Comparison of ENCODE assay signal across 8 cellular contexts in the genomic region with DNA sequence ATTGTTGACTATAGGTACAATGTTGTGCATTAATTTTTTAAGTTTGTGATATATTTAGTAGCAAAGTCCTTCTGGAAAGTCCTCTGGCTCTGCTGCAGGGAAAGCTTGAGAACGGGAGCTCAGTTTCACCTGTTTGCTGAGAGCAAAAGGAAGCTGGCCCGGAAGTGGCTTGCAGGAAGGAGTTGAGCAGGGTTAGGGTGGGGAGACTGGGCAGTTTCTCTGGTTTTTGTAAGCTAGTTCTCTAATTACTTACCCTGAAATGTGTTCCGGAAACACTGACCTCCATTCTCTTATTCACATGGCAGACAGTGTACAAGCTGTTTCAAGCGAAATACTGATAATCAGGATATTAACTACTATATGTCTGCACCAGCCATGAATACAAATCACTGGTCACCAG. TPM values are rescaled to one million over a fixed set of nuclear protein-coding genes. Genes with fewer than 3 reads are reported as not detected.
DNase-seq lines count a peak whose midpoint lies in the region; ATAC-seq lines count a peak whose summit lies in the region.

No MANE protein-coding gene starts in this region.

- H3K36me3 ChIP-seq in naive thymus-derived CD4-positive, alpha-beta T cell (ENCODE audit: control insufficient read depth in 2 of 3, insufficient read depth in 3 of 3, low read length in 3 of 3): peaks cover 0 to 13% (median 0%) of the 10 kb centered on the region in 3 experiments

- peaks cover 69% of the 10 kb centered on the region for H3K36me3 Mint-ChIP-seq in activated CD8-positive, alpha-beta memory T cell treated with anti-CD3 and anti-CD28 coated beads, Interleukin-2, amount 10 ng/mL, durations not matched to agents 7 days and 5 days
- peaks cover 70% of the 10 kb centered on the region for H3K36me3 Mint-ChIP-seq in activated CD8-positive, alpha-beta T cell treated with anti-CD3 and anti-CD28 coated beads, Interleukin-2, amount 10 ng/mL, durations not matched to agents 7 days and 5 days (ENCODE audit: low read depth)
- peaks cover 0 to 29% (median 8%) of the 10 kb centered on the region in 5 donors for H3K36me3 Mint-ChIP-seq in naive thymus-derived CD4-positive, alpha-beta T cell

- H3K27ac ChIP-seq in naive thymus-derived CD4-positive, alpha-beta T cell (ENCODE audit: low read depth, low read length): no peak overlapping the region

- H3K27me3 Mint-ChIP-seq in activated CD8-positive, alpha-beta memory T cell treated with anti-CD3 and anti-CD28 coated beads, Interleukin-2, amount 10 ng/mL, durations not matched to agents 7 days and 5 days: no peaks in the 10 kb centered on the region
- H3K27me3 Mint-ChIP-seq in activated CD8-positive, alpha-beta T cell treated with anti-CD3 and anti-CD28 coated beads, Interleukin-2, amount 10 ng/mL, durations not matched to agents 7 days and 5 days (ENCODE audit: low read depth): no peaks in the 10 kb centered on the region
- no peaks in the 10 kb centered on the region for H3K27me3 Mint-ChIP-seq in naive thymus-derived CD4-positive, alpha-beta T cell

- peak overlapping the region; percentile 61 for H3K4me3 Mint-ChIP-seq in activated CD8-positive, alpha-beta memory T cell treated with anti-CD3 and anti-CD28 coated beads, Interleukin-2, amount 10 ng/mL, durations not matched to agents 7 days and 5 days
- H3K4me3 Mint-ChIP-seq in activated CD8-positive, alpha-beta T cell treated with anti-CD3 and anti-CD28 coated beads, Interleukin-2, amount 10 ng/mL, durations not matched to agents 7 days and 5 days: peak overlapping the region; percentile 73
- H3K4me3 Mint-ChIP-seq in naive thymus-derived CD4-positive, alpha-beta T cell: peak overlapping the region; percentile 58 to 78 (median 72)

- ATAC-seq in activated CD8-positive, alpha-beta memory T cell treated with anti-CD3 and anti-CD28 coated beads, Interleukin-2, amount 10 ng/mL, durations not matched to agents 7 days and 5 days: peak; percentile 81
- ATAC-seq in HG03103 (IDR thresholded peaks at IDR 0.05; ENCODE audit: low read depth, unreplicated experiment): peak; percentile 79
- peak; percentile 82 for ATAC-seq in activated CD8-positive, alpha-beta T cell treated with anti-CD3 and anti-CD28 coated beads, Interleukin-2, amount 10 ng/mL, durations not matched to agents 7 days and 5 days
- peak; percentile 74 for ATAC-seq in naive thymus-derived CD4-positive, alpha-beta T cell

- intact Hi-C loops in naive thymus-derived CD4-positive, alpha-beta T cell (cut with micrococcal nuclease): loop anchor here (2.0 to 5.0 kb wide), 3 partner anchors 19 to 46 kb away; no protein-coding TSS in a partner anchor

- H3K27ac Mint-ChIP-seq in activated CD8-positive, alpha-beta memory T cell treated with anti-CD3 and anti-CD28 coated beads, Interleukin-2, amount 10 ng/mL, durations not matched to agents 7 days and 5 days: peak overlapping the region; percentile 90
- H3K27ac Mint-ChIP-seq in activated CD8-positive, alpha-beta T cell treated with anti-CD3 and anti-CD28 coated beads, Interleukin-2, amount 10 ng/mL, durations not matched to agents 7 days and 5 days: peak overlapping the region; percentile 89
- H3K27ac Mint-ChIP-seq in naive thymus-derived CD4-positive, alpha-beta T cell: peak overlapping the region; percentile 11 to 85 (median 53)

- DNase-seq in activated CD8-positive, alpha-beta memory T cell treated with anti-CD3 and anti-CD28 coated beads, Interleukin-2, amount 10 ng/mL, durations not matched to agents 7 days and 5 days: peak; percentile 83
- no peak for DNase-seq in activated CD8-positive, alpha-beta memory T cell treated with anti-CD3 and anti-CD28 coated beads for 24 hours
- DNase-seq in activated CD8-positive, alpha-beta T cell treated with anti-CD3 and anti-CD28 coated beads, Interleukin-2, amount 10 ng/mL, durations not matched to agents 7 days and 5 days: peak; percentile 73
- DNase-seq in naive thymus-derived CD4-positive, alpha-beta T cell: peak in 5 of 9 donors; percentile 11 to 22 (median 16)
- DNase-seq in DMS 273 treated with DMSO at 0.1 percent for 48 hours (lab: John Stamatoyannopoulos, UW) (no peak), DMS79 treated with DMSO at 0.1 percent for 48 hours (lab: John Stamatoyannopoulos, UW) (no peak), SK-N-DZ (ENCODE audit: low spot score) (no peak)

- POLR2A ChIA-PET in activated CD8-positive, alpha-beta T cell treated with anti-CD3 and anti-CD28 coated beads, Interleukin-2, amount 10 ng/mL, durations not matched to agents 7 days and 5 days (lab: Charles Lee): interaction anchor here (0.6 to 2.1 kb wide), 6 partner anchors 19 to 120 kb away, joined by 3 to 15 read pairs (median 6); no protein-coding TSS in a partner anchor
- POLR2A ChIA-PET in naive thymus-derived CD4-positive, alpha-beta T cell (lab: Charles Lee): interaction anchor here (1.0 to 2.6 kb wide), 4 partner anchors 19 to 77 kb away, joined by 3 to 14 read pairs (median 3); no protein-coding TSS in a partner anchor

- H3K9me3 Mint-ChIP-seq in activated CD8-positive, alpha-beta memory T cell treated with anti-CD3 and anti-CD28 coated beads, Interleukin-2, amount 10 ng/mL, durations not matched to agents 7 days and 5 days (ENCODE audit: low read depth): no peaks in the 10 kb centered on the region
- no peaks in the 10 kb centered on the region for H3K9me3 Mint-ChIP-seq in activated CD8-positive, alpha-beta T cell treated with anti-CD3 and anti-CD28 coated beads, Interleukin-2, amount 10 ng/mL, durations not matched to agents 7 days and 5 days (ENCODE audit: insufficient read depth)
- peaks cover 0 to 1% (median 0%) of the 10 kb centered on the region in 11 donors for H3K9me3 Mint-ChIP-seq in naive thymus-derived CD4-positive, alpha-beta T cell

- CTCF ChIA-PET in activated CD8-positive, alpha-beta memory T cell treated with anti-CD3 and anti-CD28 coated beads, Interleukin-2, amount 10 ng/mL, durations not matched to agents 7 days and 5 days (lab: Charles Lee): interaction anchor here (0.8 to 2.2 kb wide), 13 partner anchors 9 to 135 kb away, joined by 3 to 25 read pairs (median 5); a partner anchor contains a TSS
- CTCF ChIA-PET in activated CD8-positive, alpha-beta T cell treated with anti-CD3 and anti-CD28 coated beads, Interleukin-2, amount 10 ng/mL, durations not matched to agents 7 days and 5 days (lab: Charles Lee): interaction anchor here (0.6 to 2.1 kb wide), 12 partner anchors 19 to 184 kb away, joined by 3 to 17 read pairs (median 4); no protein-coding TSS in a partner anchor
- CTCF ChIA-PET in naive thymus-derived CD4-positive, alpha-beta T cell (lab: Charles Lee): no interaction called here

- peaks cover 18 to 26% of the 10 kb centered on the region in 2 donors for H3K4me1 ChIP-seq in naive thymus-derived CD4-positive, alpha-beta T cell (ENCODE audit: control insufficient read depth in 2 of 2, insufficient read depth in 2 of 2, low read length in 2 of 2)

- H3K27me3 ChIP-seq in naive thymus-derived CD4-positive, alpha-beta T cell (ENCODE audit: control insufficient read depth in 2 of 2, insufficient read depth in 2 of 2, low read length in 2 of 2): no peaks in the 10 kb centered on the region

- H3K4me1 Mint-ChIP-seq in activated CD8-positive, alpha-beta memory T cell treated with anti-CD3 and anti-CD28 coated beads, Interleukin-2, amount 10 ng/mL, durations not matched to agents 7 days and 5 days: peaks cover 48% of the 10 kb centered on the region
- peaks cover 51% of the 10 kb centered on the region for H3K4me1 Mint-ChIP-seq in activated CD8-positive, alpha-beta T cell treated with anti-CD3 and anti-CD28 coated beads, Interleukin-2, amount 10 ng/mL, durations not matched to agents 7 days and 5 days (ENCODE audit: low read depth)
- H3K4me1 Mint-ChIP-seq in naive thymus-derived CD4-positive, alpha-beta T cell: peaks cover 17 to 35% (median 20%) of the 10 kb centered on the region in 7 donors

- H3K4me3 ChIP-seq in naive thymus-derived CD4-positive, alpha-beta T cell (ENCODE audit: low read length): peak overlapping the region; percentile 17

- H3K9me3 ChIP-seq in naive thymus-derived CD4-positive, alpha-beta T cell (ENCODE audit: control insufficient read depth in 2 of 3, low read length in 3 of 3): no peaks in the 10 kb centered on the region

RNA-seq across cellular contexts. Expression of a gene that starts 22.3 kb away (rescaled TPM):
- total RNA-seq in activated CD8-positive, alpha-beta memory T cell treated with anti-CD3 and anti-CD28 coated beads, Interleukin-2, amount 10 ng/mL, durations not matched to agents 7 days and 5 days: 10 to 100 TPM; 54.5 to 56.8 TPM
- 10 to 100 TPM; 26.0 to 27.7 TPM for total RNA-seq in activated CD8-positive, alpha-beta T cell treated with anti-CD3 and anti-CD28 coated beads, Interleukin-2, amount 10 ng/mL, durations not matched to agents 7 days and 5 days
- 100 to 1,000 TPM in 1 of 5 experiments, 10 to 100 TPM in 2, 1 to 10 TPM in 1, under 1 TPM in 1; 0.70 to 102 (median 31.2) TPM for total RNA-seq in naive thymus-derived CD4-positive, alpha-beta T cell
- polyA plus RNA-seq in naive thymus-derived CD4-positive, alpha-beta T cell: under 1 TPM in 1 of 2 donors, not detected in 1; 0.28 TPM
- polyA plus RNA-seq in SK-N-DZ (2014; cell fraction: cytosol; rRNA removed): 0.14 and 0.39 TPM in 2 replicates
- 0.35 and 1.2 TPM in 2 replicates for polyA plus RNA-seq in SK-N-DZ (2014; cell fraction: nucleus; rRNA removed)

Comparison
In these comparisons a context has a peak if more than half of its experiments do, and no peak if none do; other contexts are left out.
1. DNase-seq: peak in activated CD8-positive, alpha-beta memory T cell treated with anti-CD3 and anti-CD28 coated beads, Interleukin-2, amount 10 ng/mL, durations not matched to agents 7 days and 5 days (single experiment), activated CD8-positive, alpha-beta T cell treated with anti-CD3 and anti-CD28 coated beads, Interleukin-2, amount 10 ng/mL, durations not matched to agents 7 days and 5 days (single experiment) and naive thymus-derived CD4-positive, alpha-beta T cell (5 of 9); none in activated CD8-positive, alpha-beta memory T cell treated with anti-CD3 and anti-CD28 coated beads for 24 hours (single experiment), DMS 273 treated with DMSO at 0.1 percent for 48 hours (single experiment), DMS79 treated with DMSO at 0.1 percent for 48 hours (single experiment) and SK-N-DZ (single experiment).
2. Peak in every context shown above with its lines, with median percentiles within 50 percentile points of each other: ATAC-seq, H3K27ac Mint-ChIP-seq and H3K4me3 Mint-ChIP-seq.